17 cellular contexts compared by ENCODE assay signal in the genomic region with DNA sequence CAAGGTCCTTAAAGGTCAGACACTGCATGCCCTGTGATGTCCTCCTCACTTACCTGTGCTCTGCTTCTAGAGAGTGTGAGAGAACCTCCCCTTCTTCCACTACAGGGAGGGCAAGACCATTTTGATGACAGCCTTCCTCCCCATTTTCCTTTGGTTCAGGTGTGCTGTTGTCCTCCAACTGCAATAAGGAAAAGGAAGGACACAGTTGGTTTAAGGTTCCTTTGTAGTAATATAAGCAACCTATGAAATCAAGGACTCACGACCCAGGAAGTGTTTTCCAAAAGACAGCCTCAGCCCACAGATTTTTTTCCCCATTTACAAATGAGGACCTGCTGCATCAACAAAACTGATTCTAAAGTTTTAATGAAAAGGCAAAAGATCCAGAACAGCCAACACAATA. TPM values are rescaled to one million over a fixed set of nuclear protein-coding genes. Genes with fewer than 3 reads are reported as not detected.
A peak's percentile ranks its signal among the peaks of the same experiment; 100 is the strongest.
DNase-seq lines count a peak whose midpoint lies in the region; ATAC-seq lines count a peak whose summit lies in the region.
"Had no signal": no experiment of that assay in that cellular context is flagged by ENCODE, and none has a peak within 500 bp of the region (broad histone marks: within the 10 kb centered on the region; RNA-seq: fewer than 3 reads in every experiment).

No MANE protein-coding gene starts in this region.

- H3K27ac ChIP-seq in substantia nigra (ENCODE audit: low read depth, low read length, poor library complexity, severe bottlenecking): peak overlapping the region; percentile 59
- H3K27ac ChIP-seq: A549; BLaER1 treated with 17β-estradiol and CSF1 and Interleukin-3, amounts not matched to agents 10 nM and 100 nM had no signal

- ATAC-seq in effector memory CD8-positive, alpha-beta T cell (replicated peaks): no peak
- ATAC-seq in HG02571 (IDR thresholded peaks at IDR 0.05; ENCODE audit: unreplicated experiment): no peak
- ATAC-seq: A549, Panc1 had no signal

- no peak for DNase-seq in activated naive CD4-positive, alpha-beta T cell treated with anti-CD3 and anti-CD28 coated beads for 36 hours
- DNase-seq in activated naive CD4-positive, alpha-beta T cell treated with Interleukin-2 at 50 U/mL for 16 hours: no peak
- no peak for DNase-seq in effector memory CD8-positive, alpha-beta T cell
- DNase-seq in substantia nigra (lab: John Stamatoyannopoulos, UW) (no peak), NCI-H1417 treated with DMSO at 0.1 percent for 48 hours (lab: John Stamatoyannopoulos, UW) (no peak), NCI-H1930 (lab: John Stamatoyannopoulos, UW) (no peak)
- DNase-seq: DMS53, NCI-H1092, NCI-H1694, NCI-H2107, NCI-H2227 treated with DMSO at 0.1 percent for 48 hours, NCI-H524 had no signal

- H3K36me3 Mint-ChIP-seq in activated naive CD4-positive, alpha-beta T cell treated with anti-CD3 and anti-CD28 coated beads for 36 hours (ENCODE audit: low read depth): peaks cover 25% of the 10 kb centered on the region
- peaks cover 2% of the 10 kb centered on the region for H3K36me3 Mint-ChIP-seq in activated naive CD8-positive, alpha-beta T cell
- peaks cover 68% of the 10 kb centered on the region for H3K36me3 Mint-ChIP-seq in effector memory CD8-positive, alpha-beta T cell (ENCODE audit: insufficient read depth)

- H3K4me1 Mint-ChIP-seq in activated naive CD4-positive, alpha-beta T cell treated with anti-CD3 and anti-CD28 coated beads for 36 hours (ENCODE audit: low read depth): no peaks in the 10 kb centered on the region
- H3K4me1 Mint-ChIP-seq in activated naive CD8-positive, alpha-beta T cell (ENCODE audit: low read depth): no peaks in the 10 kb centered on the region
- no peaks in the 10 kb centered on the region for H3K4me1 Mint-ChIP-seq in effector memory CD8-positive, alpha-beta T cell (ENCODE audit: low read depth in 2 of 2)

- CTCF ChIA-PET in activated naive CD4-positive, alpha-beta T cell treated with anti-CD3 and anti-CD28 coated beads for 36 hours (lab: Charles Lee): no interaction called here

- no peak overlapping the region for H3K4me3 Mint-ChIP-seq in activated naive CD4-positive, alpha-beta T cell treated with anti-CD3 and anti-CD28 coated beads for 36 hours
- H3K4me3 Mint-ChIP-seq in activated naive CD8-positive, alpha-beta T cell: no peak overlapping the region
- H3K4me3 Mint-ChIP-seq in effector memory CD8-positive, alpha-beta T cell: no peak overlapping the region

- H3K27ac Mint-ChIP-seq in activated naive CD4-positive, alpha-beta T cell treated with anti-CD3 and anti-CD28 coated beads for 36 hours: peak overlapping the region; percentile 38
- peak overlapping the region; percentile 24 for H3K27ac Mint-ChIP-seq in activated naive CD8-positive, alpha-beta T cell
- peak overlapping the region; percentile 29 to 44 for H3K27ac Mint-ChIP-seq in effector memory CD8-positive, alpha-beta T cell

- H3K27me3 Mint-ChIP-seq in activated naive CD4-positive, alpha-beta T cell treated with anti-CD3 and anti-CD28 coated beads for 36 hours (ENCODE audit: low read depth): no peaks in the 10 kb centered on the region
- H3K27me3 Mint-ChIP-seq in activated naive CD8-positive, alpha-beta T cell: no peaks in the 10 kb centered on the region
- no peaks in the 10 kb centered on the region for H3K27me3 Mint-ChIP-seq in effector memory CD8-positive, alpha-beta T cell

- H3K9me3 Mint-ChIP-seq in activated naive CD4-positive, alpha-beta T cell treated with anti-CD3 and anti-CD28 coated beads for 36 hours: no peaks in the 10 kb centered on the region
- H3K9me3 Mint-ChIP-seq in activated naive CD8-positive, alpha-beta T cell (ENCODE audit: low read depth): no peaks in the 10 kb centered on the region
- no peaks in the 10 kb centered on the region for H3K9me3 Mint-ChIP-seq in effector memory CD8-positive, alpha-beta T cell

- intact Hi-C loops in activated naive CD4-positive, alpha-beta T cell treated with anti-CD3 and anti-CD28 coated beads for 36 hours (cut with micrococcal nuclease): no loop called here

RNA-seq across cellular contexts. Expression of gene CCDC17, which starts 6.6 kb away (rescaled TPM):
- 1 to 10 TPM in 1 of 2 experiments, under 1 TPM in 1; 0.62 to 1.0 TPM for total RNA-seq in activated naive CD4-positive, alpha-beta T cell treated with anti-CD3 and anti-CD28 coated beads for 36 hours

RNA-seq across cellular contexts. Expression of gene NASP, which starts 46.6 kb away (rescaled TPM):
- 100 to 1,000 TPM; 222 to 229 TPM for total RNA-seq in activated naive CD4-positive, alpha-beta T cell treated with anti-CD3 and anti-CD28 coated beads for 36 hours

RNA-seq across cellular contexts. Expression of gene GPBP1L1, which starts 55.9 kb away (rescaled TPM):
- total RNA-seq in activated naive CD4-positive, alpha-beta T cell treated with anti-CD3 and anti-CD28 coated beads for 36 hours: 100 to 1,000 TPM; 113 to 122 TPM

RNA-seq across cellular contexts. Expression of gene TMEM69, which starts 57.6 kb away (rescaled TPM):
- 10 to 100 TPM; 28.9 to 29.3 TPM for total RNA-seq in activated naive CD4-positive, alpha-beta T cell treated with anti-CD3 and anti-CD28 coated beads for 36 hours
